In the genomic region with DNA sequence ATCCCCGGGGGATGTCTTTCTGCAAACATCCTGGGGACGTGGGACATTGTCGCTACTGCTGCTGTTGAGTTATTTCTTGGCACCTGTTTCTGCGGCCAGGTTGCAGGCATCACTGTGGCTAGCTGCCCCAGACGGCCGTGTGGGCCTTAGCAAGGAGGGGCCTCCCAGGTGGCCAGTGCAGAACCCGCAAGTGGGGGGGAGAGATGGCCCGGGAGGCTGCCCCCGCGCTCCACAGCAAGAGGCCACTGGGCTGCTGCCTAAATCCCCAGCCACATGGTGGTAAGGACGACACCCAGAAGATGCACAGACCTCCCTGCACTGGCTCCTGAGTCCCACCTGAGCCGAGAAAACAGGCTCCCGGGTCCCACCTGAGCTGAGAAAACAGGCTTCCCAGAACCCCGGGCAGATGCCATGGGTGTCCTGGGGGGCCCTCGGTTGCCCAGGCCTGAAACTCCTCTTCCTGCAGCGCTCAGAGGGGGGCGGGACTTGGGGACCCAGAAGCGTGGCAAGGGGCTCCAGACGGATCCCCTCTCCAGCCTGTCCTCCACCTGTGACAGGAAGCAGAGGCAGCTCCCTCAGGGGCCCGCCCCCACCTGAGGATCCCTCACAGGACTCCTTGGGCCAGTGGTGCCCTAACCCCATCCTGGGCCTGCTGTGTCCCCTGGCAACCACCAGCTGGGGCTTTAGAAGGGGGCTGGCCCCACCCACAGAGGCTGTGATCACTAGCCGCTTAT, we compare ENCODE assay signal across 10 cellular contexts. TPM values are rescaled to one million over a fixed set of nuclear protein-coding genes. Genes with fewer than 3 reads are reported as not detected.
DNase-seq lines count a peak whose midpoint lies in the region; ATAC-seq, FAIRE-seq and TF ChIP-seq lines count a peak whose summit lies in the region.
"Had no signal": no experiment of that assay in that cellular context is flagged by ENCODE, and none has a peak within 500 bp of the region (broad histone marks: within the 10 kb centered on the region; RNA-seq: fewer than 3 reads in every experiment).

No MANE protein-coding gene starts in this region.

- H4K8ac ChIP-seq in H9 (replicated peaks; ENCODE audit: insufficient read length, low read depth, low read length): no peak overlapping the region

- ATAC-seq in activated naive CD8-positive, alpha-beta T cell treated with anti-CD3 and anti-CD28 coated beads, Interleukin-2, amount 50 U/mL, for 24 hours: no peak
- ATAC-seq in GM21526 (IDR thresholded peaks at IDR 0.05; ENCODE audit: low FRiP score, unreplicated experiment): no peak

- no peak overlapping the region for H3K14ac ChIP-seq in H9 (ENCODE audit: insufficient read depth, low read length)

- H3K27ac ChIP-seq in H9 (ENCODE audit: insufficient read length, low read depth, low read length) (no peak overlapping the region), neural cell (ENCODE audit: low read length) (no peak overlapping the region)

- no peak overlapping the region for H3K23ac ChIP-seq in H9 (ENCODE audit: insufficient read length, low read depth, low read length)

- TF ChIP-seq EP300 in neural cell (conservative IDR thresholded peaks at IDR 0.05; ENCODE audit: poor library complexity, severe bottlenecking): no peak

- no peaks in the 10 kb centered on the region for H3K36me3 ChIP-seq in neural cell (ENCODE audit: insufficient read depth, low read length)

- in situ Hi-C loops in G401 (cut with HindIII; ENCODE audit: low sequenced_read_pairs): no loop called here

- no peak overlapping the region for H2BK15ac ChIP-seq in H9 (ENCODE audit: low read depth, low read length)

- no CpG with 5 or more reads among the region's 21 CpGs for WGBS in H9 (ENCODE audit: extremely low coverage, insufficient read length, low lambda C conversion rate)

- no peak for TF ChIP-seq CTCF in CD14-positive monocyte (IDR thresholded peaks at IDR 0.05)
- TF ChIP-seq CTCF in H9 (conservative IDR thresholded peaks at IDR 0.05): no peak
- no peak for TF ChIP-seq CTCF in neural cell (IDR thresholded peaks at IDR 0.05; ENCODE audit: poor library complexity, severe bottlenecking)

- H3K4me3 Mint-ChIP-seq in CD14-positive monocyte: peak overlapping the region in 1 of 2 donors; percentile 80
- peak overlapping the region; percentile 60 to 80 for H3K4me3 Mint-ChIP-seq in H9
- H3K4me3 Mint-ChIP-seq in activated naive CD8-positive, alpha-beta T cell treated with anti-CD3 and anti-CD28 coated beads, Interleukin-2, amount 50 U/mL, for 24 hours: peak overlapping the region; percentile 67

- no peak overlapping the region for H2BK12ac ChIP-seq in H9 (ENCODE audit: insufficient read length, low read depth, low read length)

- H3K4ac ChIP-seq in H9 (ENCODE audit: low read depth, low read length): no peak overlapping the region

- H4K20me1 ChIP-seq in H9 (ENCODE audit: control insufficient read depth, insufficient read depth, insufficient read length) (no peaks in the 10 kb centered on the region), neural cell (ENCODE audit: insufficient read depth) (no peaks in the 10 kb centered on the region)

- no peak overlapping the region for H2AK5ac ChIP-seq in H9 (ENCODE audit: insufficient read length, low read length)

- H3K36me3 Mint-ChIP-seq in CD14-positive monocyte: peaks cover 0 to 2% of the 10 kb centered on the region in 2 donors
- H3K36me3 Mint-ChIP-seq in H9 (ENCODE audit: insufficient read depth in 1 of 3, low read depth in 3 of 3): no peaks in the 10 kb centered on the region
- H3K36me3 Mint-ChIP-seq in activated naive CD8-positive, alpha-beta T cell treated with anti-CD3 and anti-CD28 coated beads, Interleukin-2, amount 50 U/mL, for 24 hours (ENCODE audit: low read depth): no peaks in the 10 kb centered on the region

- H3K27me3 ChIP-seq in H9 (ENCODE audit: insufficient read depth, low read length): no peaks in the 10 kb centered on the region
- no peaks in the 10 kb centered on the region for H3K27me3 ChIP-seq in neural cell (ENCODE audit: insufficient read depth, low read depth, low read length)

- DNase-seq in CD14-positive monocyte (ENCODE audit: low spot score): no peak
- no peak for DNase-seq in H9
- DNase-seq in activated naive CD8-positive, alpha-beta T cell treated with anti-CD3 and anti-CD28 coated beads, Interleukin-2, amount 50 U/mL, for 24 hours: no peak
- DNase-seq in germinal center (ENCODE audit: low spot score): no peak
- no peak for DNase-seq in GM19239 (ENCODE audit: insufficient read length, low spot score)
- no peak for DNase-seq in G401 (ENCODE audit: low spot score)
- DNase-seq: foreskin melanocyte had no signal

- H3K9me3 Mint-ChIP-seq in CD14-positive monocyte: no peaks in the 10 kb centered on the region
- no peaks in the 10 kb centered on the region for H3K9me3 Mint-ChIP-seq in H9
- H3K9me3 Mint-ChIP-seq in activated naive CD8-positive, alpha-beta T cell treated with anti-CD3 and anti-CD28 coated beads, Interleukin-2, amount 50 U/mL, for 24 hours: no peaks in the 10 kb centered on the region

- no peak for TF ChIP-seq RAD21 in neural cell (conservative IDR thresholded peaks at IDR 0.05)

- H2BK20ac ChIP-seq in H9 (ENCODE audit: low read depth, low read length, poor library complexity, severe bottlenecking): no peak overlapping the region

- no peak overlapping the region for H4K91ac ChIP-seq in H9 (ENCODE audit: insufficient read length, low read depth, low read length)

- no peaks in the 10 kb centered on the region for H3F3A ChIP-seq in neural cell (ENCODE audit: insufficient read depth, low read length, poor library complexity, severe bottlenecking)

- peaks cover 3% of the 10 kb centered on the region; the same call in 1 of the 2 replicates for H3K4me1 ChIP-seq in H9 (ENCODE audit: insufficient read depth, low read length)

- H2BK5ac ChIP-seq in H9 (ENCODE audit: insufficient read length, low read length): no peak overlapping the region

- H3K79me2 ChIP-seq in H9 (ENCODE audit: insufficient read depth, low read length): peaks cover 7% of the 10 kb centered on the region; the same call in 1 of the 2 replicates
- no peaks in the 10 kb centered on the region for H3K79me2 ChIP-seq in neural cell (replicated peaks; ENCODE audit: insufficient read depth, low read length)

- H3K18ac ChIP-seq in H9 (ENCODE audit: insufficient read length, low read depth, low read length): no peak overlapping the region

- H3K4me1 Mint-ChIP-seq in CD14-positive monocyte (peaks cover 42% of the 10 kb centered on the region), H9 (peaks cover 26% of the 10 kb centered on the region in 2 experiments)
- H3K4me1 Mint-ChIP-seq in activated naive CD8-positive, alpha-beta T cell treated with anti-CD3 and anti-CD28 coated beads, Interleukin-2, amount 50 U/mL, for 24 hours: peaks cover 26% of the 10 kb centered on the region

- peaks cover 0 to 3% (median 0%) of the 10 kb centered on the region in 3 donors for H3K27me3 Mint-ChIP-seq in CD14-positive monocyte (ENCODE audit: low read depth in 3 of 3)
- H3K27me3 Mint-ChIP-seq in H9 (ENCODE audit: low read depth): peaks cover 2% of the 10 kb centered on the region; the same call in 1 of the 2 replicates
- peaks cover 2% of the 10 kb centered on the region for H3K27me3 Mint-ChIP-seq in activated naive CD8-positive, alpha-beta T cell treated with anti-CD3 and anti-CD28 coated beads, Interleukin-2, amount 50 U/mL, for 24 hours

- H3K4me2 ChIP-seq in H9 (ENCODE audit: insufficient read depth, insufficient read length, low read length): no peak overlapping the region
- no peak overlapping the region for H3K4me2 ChIP-seq in neural cell (ENCODE audit: low read length)

- H3K9me2 ChIP-seq in neural cell (ENCODE audit: insufficient read depth, low read length): no peaks in the 10 kb centered on the region

- H3K79me1 ChIP-seq in H9 (ENCODE audit: insufficient read depth, low read depth, low read length, poor library complexity, severe bottlenecking): no peaks in the 10 kb centered on the region

- H3K56ac ChIP-seq in H9 (ENCODE audit: insufficient read length, low read depth, low read length): no peak overlapping the region

- H3K9ac ChIP-seq in H9 (ENCODE audit: extremely low read depth, insufficient read length, low read length): no peak overlapping the region
- peak overlapping the region; percentile 62 for H3K9ac ChIP-seq in neural cell (ENCODE audit: low read length)

- no peak for FAIRE-seq in GM19239 (lab: Jason Lieb, UNC)
- FAIRE-seq: small intestine had no signal

- no peaks in the 10 kb centered on the region for H3K9me3 ChIP-seq in H9 (ENCODE audit: control insufficient read depth, low read depth, low read length)
- H3K9me3 ChIP-seq in neural cell (ENCODE audit: low read length): no peaks in the 10 kb centered on the region

- intact Hi-C loops in CD14-positive monocyte (cut with micrococcal nuclease): loop anchor here in 1 of 2 donors (10.0 kb wide), 1 partner anchor 995 kb away; no protein-coding TSS in a partner anchor

- peak overlapping the region; percentile 64 for H3K4me3 ChIP-seq in neural cell (ENCODE audit: low read length)

- H2BK120ac ChIP-seq in H9 (ENCODE audit: low read depth, low read length, poor library complexity, severe bottlenecking): no peak overlapping the region

- H3K27ac Mint-ChIP-seq in CD14-positive monocyte (peak overlapping the region in 5 of 7 donors; percentile 66 to 82 (median 74)), H9 (no peak overlapping the region)
- H3K27ac Mint-ChIP-seq in activated naive CD8-positive, alpha-beta T cell treated with anti-CD3 and anti-CD28 coated beads, Interleukin-2, amount 50 U/mL, for 24 hours: peak overlapping the region; percentile 71

- H4K5ac ChIP-seq in H9 (ENCODE audit: insufficient read length, low read depth, low read length): no peak overlapping the region

- no peak overlapping the region for H3T11ph ChIP-seq in H9 (ENCODE audit: low read length)

- H2AFZ ChIP-seq in H9 (ENCODE audit: low read length) (no peak overlapping the region), neural cell (ENCODE audit: low read depth, low read length) (no peak overlapping the region)

- H3K23me2 ChIP-seq in H9 (ENCODE audit: insufficient read length, low read depth, low read length, poor library complexity, severe bottlenecking): peaks cover 4% of the 10 kb centered on the region

RNA-seq across cellular contexts. Expression of gene MAFK, which starts 1.0 kb away (rescaled TPM):
- polyA plus RNA-seq in CD14-positive monocyte (under 1 TPM; 0.30 to 0.48 TPM), neural cell (12.6 and 16.4 TPM in 2 replicates)
- total RNA-seq in H9 (2021): 15.6 and 16.3 TPM in 2 replicates
- 9.1 and 12.9 TPM in 2 replicates for polyA minus RNA-seq in neural cell
- 12.6 and 16.7 TPM in 2 replicates for total RNA-seq in G401 (2014; rRNA removed; shearing (Covaris generic))

RNA-seq across cellular contexts. Expression of gene INTS1, which starts 25.4 kb away (rescaled TPM):
- polyA plus RNA-seq in CD14-positive monocyte (1 to 10 TPM; 5.5 to 7.3 TPM), neural cell (21.1 and 26.3 TPM in 2 replicates)
- 133 and 135 TPM in 2 replicates for total RNA-seq in H9 (2021)
- 49.0 and 63.8 TPM in 2 replicates for polyA minus RNA-seq in neural cell
- total RNA-seq in G401 (2014; rRNA removed; shearing (Covaris generic)): 96.8 and 104 TPM in 2 replicates

RNA-seq across cellular contexts. Expression of gene TMEM184A, which starts 26.5 kb away (rescaled TPM):
- polyA plus RNA-seq in CD14-positive monocyte (not detected), neural cell (0.12 TPM in 1 of 2 replicates, not detected in the other)
- total RNA-seq in H9 (2021): 1.3 and 1.5 TPM in 2 replicates
- polyA minus RNA-seq in neural cell: not detected in 2 replicates
- 0.49 and 1.8 TPM in 2 replicates for total RNA-seq in G401 (2014; rRNA removed; shearing (Covaris generic))

RNA-seq across cellular contexts. Expression of gene PSMG3, which starts 40.3 kb away (rescaled TPM):
- polyA plus RNA-seq in CD14-positive monocyte (10 to 100 TPM; 34.5 to 38.8 TPM), neural cell (50.6 and 54.1 TPM in 2 replicates)
- total RNA-seq in H9 (2021): 63.0 and 71.1 TPM in 2 replicates
- 15.6 and 20.9 TPM in 2 replicates for polyA minus RNA-seq in neural cell
- 97.4 and 104 TPM in 2 replicates for total RNA-seq in G401 (2014; rRNA removed; shearing (Covaris generic))

Comparison
In these comparisons a context has a peak if more than half of its experiments do, and no peak if none do; other contexts are left out.
1. H3K27ac Mint-ChIP-seq: peak in CD14-positive monocyte (5 of 7) and activated naive CD8-positive, alpha-beta T cell treated with anti-CD3 and anti-CD28 coated beads, Interleukin-2, amount 50 U/mL, for 24 hours (single experiment); none in H9 (0 of 3).